ENCODE assay signal across 31 cellular contexts in genomic region chr7:13069832-13070231, GRCh38.
"Had no signal": no experiment of that assay in that cellular context is flagged by ENCODE, and none has a peak within 500 bp of the region (broad histone marks: within the 10 kb centered on the region; RNA-seq: fewer than 3 reads in every experiment).

No MANE protein-coding gene starts in this region.

- H3K36me3 Mint-ChIP-seq: activated CD4-positive, alpha-beta memory T cell treated with anti-CD3 and anti-CD28 coated beads for 36 hours; activated naive CD4-positive, alpha-beta T cell treated with anti-CD3 and anti-CD28 coated beads, Interleukin-2, amount 10 ng/mL, durations not matched to agents 7 days and 5 days; naive thymus-derived CD4-positive, alpha-beta T cell; stimulated activated effector memory CD8-positive, alpha-beta T cell treated with anti-CD3 and anti-CD28 coated beads, Interleukin-12 subunit alpha, Interleukin-12 subunit beta, amount 100 ng/mL, for 72 hours; type B pancreatic cell had no signal

- H3K27me3 Mint-ChIP-seq: activated CD4-positive, alpha-beta memory T cell treated with anti-CD3 and anti-CD28 coated beads for 36 hours; activated naive CD4-positive, alpha-beta T cell treated with anti-CD3 and anti-CD28 coated beads, Interleukin-2, amount 10 ng/mL, durations not matched to agents 7 days and 5 days; progenitor cell of endocrine pancreas; type B pancreatic cell had no signal

- H3K27ac ChIP-seq: heart left ventricle, left ventricle myocardium inferior, ovary, right lobe of liver, thoracic aorta, vagina, WERI-Rb-1 had no signal

- ATAC-seq: activated CD4-positive, CD25-positive, alpha-beta regulatory T cell treated with anti-CD3 and anti-CD28 coated beads, Interleukin-2, amount 50 U/mL, for 24 hours; esophagus mucosa; heart left ventricle; naive thymus-derived CD4-positive, alpha-beta T cell; right lobe of liver; stimulated activated effector memory CD8-positive, alpha-beta T cell treated with anti-CD3 and anti-CD28 coated beads, Interleukin-12 subunit alpha, Interleukin-12 subunit beta, amount 100 ng/mL, for 72 hours had no signal

- DNase-seq: activated CD4-positive, alpha-beta memory T cell treated with anti-CD3 and anti-CD28 coated beads for 36 hours; activated CD4-positive, alpha-beta T cell treated with anti-CD3 and anti-CD28 coated beads, Interleukin-2, amount 10 ng/mL, durations not matched to agents 24 days and 14 days; activated CD8-positive, alpha-beta memory T cell treated with anti-CD3 and anti-CD28 coated beads, Interleukin-2, amount 50 U/mL, for 4 hours; activated gamma-delta T cell; activated naive CD4-positive, alpha-beta T cell treated with anti-CD3 and anti-CD28 coated beads, Interleukin-2, amount 10 ng/mL, durations not matched to agents 7 days and 5 days; activated T-cell treated with anti-CD3 and anti-CD28 coated beads, Interleukin-2, amount 50 U/mL, for 1 hour; amygdala; endodermal cell; heart left ventricle; hypothalamus; left ventricle myocardium inferior; mesendoderm; naive thymus-derived CD4-positive, alpha-beta T cell; ovary; right lobe of liver; stimulated activated CD4-positive, alpha-beta T cell treated with anti-CD3 and anti-CD28 coated beads, Interleukin-4, amount 100 ng/mL, for 24 hours; SW 1271; T-helper 9 cell; WERI-Rb-1 had no signal

- H3K27ac Mint-ChIP-seq: activated CD4-positive, alpha-beta memory T cell treated with anti-CD3 and anti-CD28 coated beads for 36 hours; activated CD4-positive, alpha-beta T cell treated with anti-CD3 and anti-CD28 coated beads, Interleukin-2, amount 10 ng/mL, durations not matched to agents 24 days and 14 days; activated naive CD4-positive, alpha-beta T cell treated with anti-CD3 and anti-CD28 coated beads, Interleukin-2, amount 10 ng/mL, durations not matched to agents 7 days and 5 days; dendritic cell treated with granulocyte-macrophage colony-stimulating factor and Interleukin-4, amounts not matched to agents 40 ng/mL and 50 ng/mL, for 4 days; endodermal cell; naive thymus-derived CD4-positive, alpha-beta T cell; progenitor cell of endocrine pancreas; stimulated activated effector memory CD8-positive, alpha-beta T cell treated with anti-CD3 and anti-CD28 coated beads, Interleukin-12 subunit alpha, Interleukin-12 subunit beta, amount 100 ng/mL, for 72 hours; stimulated activated naive CD8-positive, alpha-beta T cell treated with anti-CD3 and anti-CD28 coated beads, Interleukin-15, Interleukin-2, amounts not matched to agents 100 ng/mL and 50 ng/mL, for 24 hours; T-helper 1 cell treated with Interleukin-12 subunit alpha and Interleukin-12 subunit beta and Interleukin-4 antibody, amounts not matched to agents 30 μg/mL and 1 μg/mL, for 36 hours; type B pancreatic cell had no signal

- H3K9me3 ChIP-seq: heart left ventricle, left ventricle myocardium inferior, ovary, right lobe of liver, thoracic aorta, vagina had no signal

- H3K9me3 Mint-ChIP-seq: activated CD4-positive, alpha-beta memory T cell treated with anti-CD3 and anti-CD28 coated beads for 36 hours; activated CD4-positive, alpha-beta T cell treated with anti-CD3 and anti-CD28 coated beads, Interleukin-2, amount 10 ng/mL, durations not matched to agents 24 days and 14 days; activated naive CD4-positive, alpha-beta T cell treated with anti-CD3 and anti-CD28 coated beads, Interleukin-2, amount 10 ng/mL, durations not matched to agents 7 days and 5 days; central memory CD8-positive, alpha-beta T cell; dendritic cell treated with granulocyte-macrophage colony-stimulating factor and Interleukin-4, amounts not matched to agents 40 ng/mL and 50 ng/mL, for 4 days; endodermal cell; naive thymus-derived CD4-positive, alpha-beta T cell; stimulated activated effector memory CD8-positive, alpha-beta T cell treated with anti-CD3 and anti-CD28 coated beads, Interleukin-12 subunit alpha, Interleukin-12 subunit beta, amount 100 ng/mL, for 72 hours; stimulated activated naive CD8-positive, alpha-beta T cell treated with anti-CD3 and anti-CD28 coated beads, Interleukin-15, Interleukin-2, amounts not matched to agents 100 ng/mL and 50 ng/mL, for 24 hours; T-helper 1 cell treated with Interleukin-12 subunit alpha and Interleukin-12 subunit beta and Interleukin-4 antibody, amounts not matched to agents 30 μg/mL and 1 μg/mL, for 36 hours; type B pancreatic cell had no signal

- H3K27me3 ChIP-seq: heart left ventricle, ovary, right lobe of liver, vagina had no signal

- H3K4me1 Mint-ChIP-seq: activated CD4-positive, alpha-beta T cell treated with anti-CD3 and anti-CD28 coated beads, Interleukin-2, amount 10 ng/mL, durations not matched to agents 24 days and 14 days; activated naive CD4-positive, alpha-beta T cell treated with anti-CD3 and anti-CD28 coated beads, Interleukin-2, amount 10 ng/mL, durations not matched to agents 7 days and 5 days; central memory CD8-positive, alpha-beta T cell; naive thymus-derived CD4-positive, alpha-beta T cell; stimulated activated effector memory CD8-positive, alpha-beta T cell treated with anti-CD3 and anti-CD28 coated beads, Interleukin-12 subunit alpha, Interleukin-12 subunit beta, amount 100 ng/mL, for 72 hours had no signal

- H3K36me3 ChIP-seq: heart left ventricle, left ventricle myocardium inferior, ovary, right lobe of liver, thoracic aorta, vagina, WERI-Rb-1 had no signal

- H3K4me3 Mint-ChIP-seq: activated CD4-positive, alpha-beta memory T cell treated with anti-CD3 and anti-CD28 coated beads for 36 hours; activated CD4-positive, alpha-beta T cell treated with anti-CD3 and anti-CD28 coated beads, Interleukin-2, amount 10 ng/mL, durations not matched to agents 24 days and 14 days; activated naive CD4-positive, alpha-beta T cell treated with anti-CD3 and anti-CD28 coated beads, Interleukin-2, amount 10 ng/mL, durations not matched to agents 7 days and 5 days; central memory CD8-positive, alpha-beta T cell; dendritic cell treated with granulocyte-macrophage colony-stimulating factor and Interleukin-4, amounts not matched to agents 40 ng/mL and 50 ng/mL, for 4 days; endodermal cell; naive thymus-derived CD4-positive, alpha-beta T cell; stimulated activated effector memory CD8-positive, alpha-beta T cell treated with anti-CD3 and anti-CD28 coated beads, Interleukin-12 subunit alpha, Interleukin-12 subunit beta, amount 100 ng/mL, for 72 hours; stimulated activated naive CD8-positive, alpha-beta T cell treated with anti-CD3 and anti-CD28 coated beads, Interleukin-15, Interleukin-2, amounts not matched to agents 100 ng/mL and 50 ng/mL, for 24 hours; T-helper 1 cell treated with Interleukin-12 subunit alpha and Interleukin-12 subunit beta and Interleukin-4 antibody, amounts not matched to agents 30 μg/mL and 1 μg/mL, for 36 hours; type B pancreatic cell had no signal

- H3K4me3 ChIP-seq: heart left ventricle, left ventricle myocardium inferior, lung, ovary, right lobe of liver, thoracic aorta, vagina had no signal

- H3K4me1 ChIP-seq: left ventricle myocardium inferior, right lobe of liver, vagina had no signal
